In genomic region chr11:125123947-125124633, GRCh38 we compare ENCODE assay signal across 1 cellular context.
TF ChIP-seq lines count a peak whose summit lies in the region.

No MANE protein-coding gene starts in this region.

TF ChIP-seq in HepG2, 621 proteins besides CTCF, POLR2A, EP300 and RAD21 (continued from another document and continues in another):
- TF ChIP-seq, protein P1, sequence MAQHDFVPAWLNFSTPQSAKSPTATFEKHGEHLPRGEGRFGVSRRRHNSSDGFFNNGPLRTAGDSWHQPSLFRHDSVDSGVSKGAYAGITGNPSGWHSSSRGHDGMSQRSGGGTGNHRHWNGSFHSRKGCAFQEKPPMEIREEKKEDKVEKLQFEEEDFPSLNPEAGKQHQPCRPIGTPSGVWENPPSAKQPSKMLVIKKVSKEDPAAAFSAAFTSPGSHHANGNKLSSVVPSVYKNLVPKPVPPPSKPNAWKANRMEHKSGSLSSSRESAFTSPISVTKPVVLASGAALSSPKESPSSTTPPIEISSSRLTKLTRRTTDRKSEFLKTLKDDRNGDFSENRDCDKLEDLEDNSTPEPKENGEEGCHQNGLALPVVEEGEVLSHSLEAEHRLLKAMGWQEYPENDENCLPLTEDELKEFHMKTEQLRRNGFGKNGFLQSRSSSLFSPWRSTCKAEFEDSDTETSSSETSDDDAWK (CRISPR knock-in tag; IDR thresholded peaks at IDR 0.05) = no peak
- TF ChIP-seq ERF (CRISPR knock-in tag; IDR thresholded peaks at IDR 0.05) = no peak
- TF ChIP-seq ZNF260 (CRISPR knock-in tag; IDR thresholded peaks at IDR 0.05; ENCODE audit: borderline replicate concordance, low read depth) = no peak
- TF ChIP-seq ZNF530 (CRISPR knock-in tag; IDR thresholded peaks at IDR 0.05; ENCODE audit: low read depth) = no peak
- no peak for TF ChIP-seq SP4 (CRISPR knock-in tag; IDR thresholded peaks at IDR 0.05)
- 0 out of 2 replicates have a peak, but pooled peaks have one; percentile 37 for TF ChIP-seq PHF20 (CRISPR knock-in tag; IDR thresholded peaks at IDR 0.05)
- no peak for TF ChIP-seq FOXO1 (CRISPR knock-in tag; IDR thresholded peaks at IDR 0.05)
- TF ChIP-seq ZC3H13 (CRISPR knock-in tag; IDR thresholded peaks at IDR 0.05) = no peak
- no peak for TF ChIP-seq SALL1 (CRISPR knock-in tag; IDR thresholded peaks at IDR 0.05)
- TF ChIP-seq ZNF230 (CRISPR knock-in tag; IDR thresholded peaks at IDR 0.05) = no peak
- no peak for TF ChIP-seq ZNF143 (CRISPR knock-in tag; IDR thresholded peaks at IDR 0.05)
- no peak for TF ChIP-seq ZNF589 (CRISPR knock-in tag; conservative IDR thresholded peaks at IDR 0.05)
- no peak for TF ChIP-seq RFX1 (IDR thresholded peaks at IDR 0.05)
- TF ChIP-seq NCOR1 (IDR thresholded peaks at IDR 0.05; ENCODE audit: borderline replicate concordance, low read length) = no peak
- TF ChIP-seq, protein P2, sequence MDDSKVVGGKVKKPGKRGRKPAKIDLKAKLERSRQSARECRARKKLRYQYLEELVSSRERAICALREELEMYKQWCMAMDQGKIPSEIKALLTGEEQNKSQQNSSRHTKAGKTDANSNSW (CRISPR knock-in tag; IDR thresholded peaks at IDR 0.05; ENCODE audit: borderline replicate concordance) = no peak
- TF ChIP-seq WIZ (CRISPR knock-in tag; IDR thresholded peaks at IDR 0.05) = no peak
- no peak for TF ChIP-seq ZSCAN31 (CRISPR knock-in tag; IDR thresholded peaks at IDR 0.05; ENCODE audit: low read depth)
- TF ChIP-seq MATR3 (CRISPR knock-in tag; IDR thresholded peaks at IDR 0.05) = no peak
- no peak for TF ChIP-seq ZFP91 (CRISPR knock-in tag; IDR thresholded peaks at IDR 0.05; ENCODE audit: borderline replicate concordance)
- TF ChIP-seq, protein P3, sequence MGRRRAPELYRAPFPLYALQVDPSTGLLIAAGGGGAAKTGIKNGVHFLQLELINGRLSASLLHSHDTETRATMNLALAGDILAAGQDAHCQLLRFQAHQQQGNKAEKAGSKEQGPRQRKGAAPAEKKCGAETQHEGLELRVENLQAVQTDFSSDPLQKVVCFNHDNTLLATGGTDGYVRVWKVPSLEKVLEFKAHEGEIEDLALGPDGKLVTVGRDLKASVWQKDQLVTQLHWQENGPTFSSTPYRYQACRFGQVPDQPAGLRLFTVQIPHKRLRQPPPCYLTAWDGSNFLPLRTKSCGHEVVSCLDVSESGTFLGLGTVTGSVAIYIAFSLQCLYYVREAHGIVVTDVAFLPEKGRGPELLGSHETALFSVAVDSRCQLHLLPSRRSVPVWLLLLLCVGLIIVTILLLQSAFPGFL (CRISPR knock-in tag; IDR thresholded peaks at IDR 0.05) = no peak
- TF ChIP-seq DR1 (CRISPR knock-in tag; IDR thresholded peaks at IDR 0.05) = no peak
- TF ChIP-seq, protein P4, sequence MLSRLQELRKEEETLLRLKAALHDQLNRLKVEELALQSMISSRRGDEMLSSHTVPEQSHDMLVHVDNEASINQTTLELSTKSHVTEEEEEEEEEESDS (CRISPR knock-in tag; IDR thresholded peaks at IDR 0.05; ENCODE audit: borderline replicate concordance) = no peak
- TF ChIP-seq, protein P5, sequence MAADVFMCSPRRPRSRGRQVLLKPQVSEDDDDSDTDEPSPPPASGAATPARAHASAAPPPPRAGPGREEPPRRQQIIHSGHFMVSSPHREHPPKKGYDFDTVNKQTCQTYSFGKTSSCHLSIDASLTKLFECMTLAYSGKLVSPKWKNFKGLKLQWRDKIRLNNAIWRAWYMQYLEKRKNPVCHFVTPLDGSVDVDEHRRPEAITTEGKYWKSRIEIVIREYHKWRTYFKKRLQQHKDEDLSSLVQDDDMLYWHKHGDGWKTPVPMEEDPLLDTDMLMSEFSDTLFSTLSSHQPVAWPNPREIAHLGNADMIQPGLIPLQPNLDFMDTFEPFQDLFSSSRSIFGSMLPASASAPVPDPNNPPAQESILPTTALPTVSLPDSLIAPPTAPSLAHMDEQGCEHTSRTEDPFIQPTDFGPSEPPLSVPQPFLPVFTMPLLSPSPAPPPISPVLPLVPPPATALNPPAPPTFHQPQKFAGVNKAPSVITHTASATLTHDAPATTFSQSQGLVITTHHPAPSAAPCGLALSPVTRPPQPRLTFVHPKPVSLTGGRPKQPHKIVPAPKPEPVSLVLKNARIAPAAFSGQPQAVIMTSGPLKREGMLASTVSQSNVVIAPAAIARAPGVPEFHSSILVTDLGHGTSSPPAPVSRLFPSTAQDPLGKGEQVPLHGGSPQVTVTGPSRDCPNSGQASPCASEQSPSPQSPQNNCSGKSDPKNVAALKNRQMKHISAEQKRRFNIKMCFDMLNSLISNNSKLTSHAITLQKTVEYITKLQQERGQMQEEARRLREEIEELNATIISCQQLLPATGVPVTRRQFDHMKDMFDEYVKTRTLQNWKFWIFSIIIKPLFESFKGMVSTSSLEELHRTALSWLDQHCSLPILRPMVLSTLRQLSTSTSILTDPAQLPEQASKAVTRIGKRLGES (CRISPR knock-in tag; IDR thresholded peaks at IDR 0.05; ENCODE audit: borderline replicate concordance) = no peak
- TF ChIP-seq, protein P6, sequence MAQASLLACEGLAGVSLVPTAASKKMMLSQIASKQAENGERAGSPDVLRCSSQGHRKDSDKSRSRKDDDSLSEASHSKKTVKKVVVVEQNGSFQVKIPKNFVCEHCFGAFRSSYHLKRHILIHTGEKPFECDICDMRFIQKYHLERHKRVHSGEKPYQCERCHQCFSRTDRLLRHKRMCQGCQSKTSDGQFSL (CRISPR knock-in tag; IDR thresholded peaks at IDR 0.05) = no peak
- no peak for TF ChIP-seq ZBTB42 (CRISPR knock-in tag; IDR thresholded peaks at IDR 0.05)
- TF ChIP-seq SP2 (CRISPR knock-in tag; IDR thresholded peaks at IDR 0.05) = peak; percentile 86
- no peak for TF ChIP-seq TBX2 (CRISPR knock-in tag; IDR thresholded peaks at IDR 0.05; ENCODE audit: borderline replicate concordance)
- TF ChIP-seq ZFY (CRISPR knock-in tag; IDR thresholded peaks at IDR 0.05) = no peak
- no peak for TF ChIP-seq ZBTB2 (CRISPR knock-in tag; IDR thresholded peaks at IDR 0.05; ENCODE audit: low read depth)
- TF ChIP-seq, protein P7, sequence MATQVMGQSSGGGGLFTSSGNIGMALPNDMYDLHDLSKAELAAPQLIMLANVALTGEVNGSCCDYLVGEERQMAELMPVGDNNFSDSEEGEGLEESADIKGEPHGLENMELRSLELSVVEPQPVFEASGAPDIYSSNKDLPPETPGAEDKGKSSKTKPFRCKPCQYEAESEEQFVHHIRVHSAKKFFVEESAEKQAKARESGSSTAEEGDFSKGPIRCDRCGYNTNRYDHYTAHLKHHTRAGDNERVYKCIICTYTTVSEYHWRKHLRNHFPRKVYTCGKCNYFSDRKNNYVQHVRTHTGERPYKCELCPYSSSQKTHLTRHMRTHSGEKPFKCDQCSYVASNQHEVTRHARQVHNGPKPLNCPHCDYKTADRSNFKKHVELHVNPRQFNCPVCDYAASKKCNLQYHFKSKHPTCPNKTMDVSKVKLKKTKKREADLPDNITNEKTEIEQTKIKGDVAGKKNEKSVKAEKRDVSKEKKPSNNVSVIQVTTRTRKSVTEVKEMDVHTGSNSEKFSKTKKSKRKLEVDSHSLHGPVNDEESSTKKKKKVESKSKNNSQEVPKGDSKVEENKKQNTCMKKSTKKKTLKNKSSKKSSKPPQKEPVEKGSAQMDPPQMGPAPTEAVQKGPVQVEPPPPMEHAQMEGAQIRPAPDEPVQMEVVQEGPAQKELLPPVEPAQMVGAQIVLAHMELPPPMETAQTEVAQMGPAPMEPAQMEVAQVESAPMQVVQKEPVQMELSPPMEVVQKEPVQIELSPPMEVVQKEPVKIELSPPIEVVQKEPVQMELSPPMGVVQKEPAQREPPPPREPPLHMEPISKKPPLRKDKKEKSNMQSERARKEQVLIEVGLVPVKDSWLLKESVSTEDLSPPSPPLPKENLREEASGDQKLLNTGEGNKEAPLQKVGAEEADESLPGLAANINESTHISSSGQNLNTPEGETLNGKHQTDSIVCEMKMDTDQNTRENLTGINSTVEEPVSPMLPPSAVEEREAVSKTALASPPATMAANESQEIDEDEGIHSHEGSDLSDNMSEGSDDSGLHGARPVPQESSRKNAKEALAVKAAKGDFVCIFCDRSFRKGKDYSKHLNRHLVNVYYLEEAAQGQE (IDR thresholded peaks at IDR 0.05; ENCODE audit: borderline replicate concordance in 1 of 2, low read depth in 1 of 2, low read length in 2 of 2) = no peak
- TF ChIP-seq ETV6 (CRISPR knock-in tag; conservative IDR thresholded peaks at IDR 0.05) = no peak
- TF ChIP-seq PHF5A (CRISPR knock-in tag; IDR thresholded peaks at IDR 0.05; ENCODE audit: low read depth, unreplicated experiment) = no peak
- no peak for TF ChIP-seq ZNF326 (CRISPR knock-in tag; IDR thresholded peaks at IDR 0.05; ENCODE audit: borderline replicate concordance)
- no peak for TF ChIP-seq TBP (CRISPR knock-in tag; IDR thresholded peaks at IDR 0.05)
- TF ChIP-seq ZFP62 (CRISPR knock-in tag; IDR thresholded peaks at IDR 0.05) = no peak
- TF ChIP-seq TAF1 (CRISPR knock-in tag; IDR thresholded peaks at IDR 0.05) = peak; percentile 33; the same call in 1 of the 2 replicates
- no peak for TF ChIP-seq ZNF777 (CRISPR knock-in tag; IDR thresholded peaks at IDR 0.05)
- no peak for TF ChIP-seq SRY (CRISPR knock-in tag; IDR thresholded peaks at IDR 0.05)
- no peak for TF ChIP-seq MTF1 (CRISPR knock-in tag; IDR thresholded peaks at IDR 0.05)
- TF ChIP-seq ZMYM2 (CRISPR knock-in tag; IDR thresholded peaks at IDR 0.05) = no peak
- TF ChIP-seq SIN3A (IDR thresholded peaks at IDR 0.05; ENCODE audit: borderline replicate concordance, low read depth, low read length) = no peak
- no peak for TF ChIP-seq REL (CRISPR knock-in tag; conservative IDR thresholded peaks at IDR 0.05)
- TF ChIP-seq RBM22 (optimal IDR thresholded peaks at IDR 0.05; ENCODE audit: low read length) = no peak
- TF ChIP-seq ZMYM4 (CRISPR knock-in tag; IDR thresholded peaks at IDR 0.05) = peak; percentile 95
- no peak for TF ChIP-seq PRMT3 (CRISPR knock-in tag; IDR thresholded peaks at IDR 0.05; ENCODE audit: borderline replicate concordance, low read depth)
- no peak for TF ChIP-seq ZNF280D (CRISPR knock-in tag; IDR thresholded peaks at IDR 0.05)
- TF ChIP-seq DPF2 (CRISPR knock-in tag; IDR thresholded peaks at IDR 0.05; ENCODE audit: borderline replicate concordance, low read depth) = no peak
- TF ChIP-seq ZNF44 (CRISPR knock-in tag; IDR thresholded peaks at IDR 0.05) = no peak
